Comparison of ENCODE assay signal across 15 cellular contexts in the genomic region with DNA sequence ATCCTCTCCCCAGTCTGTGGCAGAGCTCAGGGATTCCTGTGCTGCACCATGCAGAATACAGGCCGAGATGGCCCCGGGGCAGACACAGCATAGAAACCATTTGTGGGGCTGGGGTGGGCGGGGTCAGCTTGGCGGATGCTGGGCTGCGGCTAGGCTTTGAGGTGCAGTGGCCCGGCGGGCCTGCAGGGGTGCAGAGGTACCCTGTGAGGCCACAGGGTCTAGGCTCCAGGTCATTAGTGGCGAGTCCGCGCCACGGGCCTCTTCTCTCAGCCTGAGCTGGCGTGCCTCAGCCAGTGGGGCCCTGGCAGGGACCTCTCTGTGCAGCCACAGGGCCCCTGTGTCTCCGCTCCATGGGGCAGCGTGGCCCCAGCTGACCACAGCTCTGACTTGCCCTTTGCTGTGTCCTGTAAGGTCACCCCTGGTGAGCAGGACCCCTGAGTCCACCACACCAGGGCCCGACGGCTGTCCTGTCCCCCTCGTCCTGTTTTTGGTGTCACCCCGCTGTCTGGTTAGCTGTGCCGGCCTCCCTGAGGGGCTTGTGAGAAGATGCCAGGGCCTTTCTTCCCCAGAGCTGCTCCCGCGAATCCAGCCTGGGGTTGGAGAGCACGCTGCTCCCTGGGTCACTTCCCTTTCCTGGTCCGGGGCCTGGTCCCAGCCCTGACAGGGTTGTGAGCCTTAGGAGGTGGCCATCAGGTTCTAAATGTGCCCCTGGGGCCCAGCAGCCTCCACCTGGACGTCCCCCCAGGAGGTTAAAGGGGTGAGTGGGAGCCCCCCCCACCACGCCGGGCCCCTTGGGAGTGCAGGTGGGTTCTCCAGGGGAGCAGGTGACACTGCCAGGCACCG. TPM values are rescaled to one million over a fixed set of nuclear protein-coding genes. Genes with fewer than 3 reads are reported as not detected.
DNase-seq lines count a peak whose midpoint lies in the region; TF ChIP-seq lines count a peak whose summit lies in the region.
"Had no signal": no experiment of that assay in that cellular context is flagged by ENCODE, and none has a peak within 500 bp of the region (broad histone marks: within the 10 kb centered on the region; RNA-seq: fewer than 3 reads in every experiment).

No MANE protein-coding gene starts in this region.

- TF ChIP-seq POLR2A in prostate gland (IDR thresholded peaks at IDR 0.05), result no peak

- H4K20me1 ChIP-seq in Karpas-422 (ENCODE audit: insufficient read depth, low read depth, low read length) (peaks cover 67% of the 10 kb centered on the region), PC-9 (ENCODE audit: insufficient read depth) (peaks cover 5% of the 10 kb centered on the region; the same call in 1 of the 2 replicates)

- H3K27me3 Mint-ChIP-seq in Caco-2 (ENCODE audit: insufficient read depth, unreplicated experiment) (no peaks in the 10 kb centered on the region), endodermal cell (ENCODE audit: insufficient read depth) (no peaks in the 10 kb centered on the region)
- H3K27me3 Mint-ChIP-seq: naive thymus-derived CD8-positive, alpha-beta T cell had no signal

- POLR2A ChIA-PET in Caco-2 (lab: Charles Lee), result no interaction called here
- POLR2A ChIA-PET in PC-9 (lab: Charles Lee; ENCODE audit: unreplicated experiment), result no interaction called here

- WGBS in endodermal cell (ENCODE audit: insufficient coverage in 1 of 2, insufficient read length in 1 of 2), 2 experiments, result 89 to 96% methylated on average over 16 to 27 of the region's 27 CpGs
- WGBS in prostate gland, result 83% methylated on average over 23 of the region's 27 CpGs

- DNase-seq in Caco-2, result no peak
- DNase-seq in Karpas-422, result no peak
- peak; percentile 74 for DNase-seq in endodermal cell
- DNase-seq in prostate gland (ENCODE audit: low spot score), result no peak
- no peak for DNase-seq in NCI-H748 (lab: John Stamatoyannopoulos, UW; ENCODE audit: unreplicated experiment)
- DNase-seq in AML-193 (lab: John Stamatoyannopoulos, UW), result no peak
- no peak for DNase-seq in AG20443 (ENCODE audit: low spot score)
- DNase-seq in PC-9, result no peak
- DNase-seq: effector memory CD4-positive, alpha-beta T cell; naive thymus-derived CD8-positive, alpha-beta T cell; NCI-H1417; NCI-H446 treated with DMSO at 0.1 percent for 48 hours; right lobe of liver; transverse colon had no signal

- H3K4me3 ChIP-seq in Caco-2 (ENCODE audit: low read depth, low read length), result no peak overlapping the region
- no peak overlapping the region for H3K4me3 ChIP-seq in Karpas-422 (ENCODE audit: low read length)
- no peak overlapping the region for H3K4me3 ChIP-seq in endodermal cell (ENCODE audit: low read length)
- H3K4me3 ChIP-seq in prostate gland, result no peak overlapping the region
- no peak overlapping the region for H3K4me3 ChIP-seq in PC-9
- H3K4me3 ChIP-seq: right lobe of liver, transverse colon had no signal

- no peaks in the 10 kb centered on the region for H3K9me2 ChIP-seq in Karpas-422 (replicated peaks; ENCODE audit: insufficient read depth, low read length)
- H3K9me2 ChIP-seq in PC-9 (ENCODE audit: insufficient read depth), result no peaks in the 10 kb centered on the region

- no peaks in the 10 kb centered on the region for H3F3A ChIP-seq in PC-9 (ENCODE audit: insufficient read depth, low read depth)

- H3K9me3 Mint-ChIP-seq in Caco-2 (ENCODE audit: unreplicated experiment) (no peaks in the 10 kb centered on the region), endodermal cell (no peaks in the 10 kb centered on the region)
- H3K9me3 Mint-ChIP-seq: activated naive CD4-positive, alpha-beta T cell treated with anti-CD3 and anti-CD28 coated beads, Interleukin-2, amount 50 U/mL, for 72 hours; naive thymus-derived CD8-positive, alpha-beta T cell had no signal

- peaks cover 53% of the 10 kb centered on the region for H3K79me2 ChIP-seq in Karpas-422 (ENCODE audit: low read length)
- H3K79me2 ChIP-seq in PC-9 (ENCODE audit: low read depth), result no peaks in the 10 kb centered on the region

- H3K36me3 ChIP-seq in Caco-2 (ENCODE audit: control insufficient read depth, insufficient read depth, low read length) (no peaks in the 10 kb centered on the region), Karpas-422 (ENCODE audit: insufficient read depth, low read length) (no peaks in the 10 kb centered on the region), endodermal cell (ENCODE audit: control insufficient read depth, insufficient read depth, low read length) (peaks cover 6% of the 10 kb centered on the region), prostate gland (no peaks in the 10 kb centered on the region), PC-9 (ENCODE audit: low read depth) (no peaks in the 10 kb centered on the region)
- H3K36me3 ChIP-seq: right lobe of liver, transverse colon had no signal

- H3K4me3 Mint-ChIP-seq in Caco-2 (ENCODE audit: unreplicated experiment), result no peak overlapping the region
- no peak overlapping the region for H3K4me3 Mint-ChIP-seq in endodermal cell

- H3K9me3 ChIP-seq in Caco-2 (no peaks in the 10 kb centered on the region), Karpas-422 (ENCODE audit: low read length) (no peaks in the 10 kb centered on the region), endodermal cell (ENCODE audit: control insufficient read depth, low read length) (no peaks in the 10 kb centered on the region), prostate gland (no peaks in the 10 kb centered on the region), PC-9 (ENCODE audit: insufficient read depth, low read depth) (no peaks in the 10 kb centered on the region)
- H3K9me3 ChIP-seq: right lobe of liver, transverse colon had no signal

- TF ChIP-seq CTCF in Caco-2 (IDR thresholded peaks at IDR 0.05; ENCODE audit: insufficient read depth in 1 of 2, low read depth in 1 of 2, low read length in 1 of 2, severe bottlenecking in 1 of 2, unreplicated experiment in 1 of 2) (no peak), endodermal cell (conservative IDR thresholded peaks at IDR 0.05) (peak; percentile 39), prostate gland (IDR thresholded peaks at IDR 0.05) (no peak), PC-9 (conservative IDR thresholded peaks at IDR 0.05) (no peak)

- no TSS peak for BruUV-seq in Caco-2 (replicated peaks; lab: Mats Ljungman, UMichigan)
- no TSS peak for BruUV-seq in PC-9 (replicated peaks; lab: Mats Ljungman, UMichigan)

- intact Hi-C loops in Caco-2 (cut with micrococcal nuclease; ENCODE audit: unreplicated experiment) (no loop called here), prostate gland (cut with DNase I) (no loop called here), PC-9 (cut with micrococcal nuclease; ENCODE audit: unreplicated experiment) (no loop called here)

- no peaks in the 10 kb centered on the region; the same call in 1 of the 2 replicates for H3K4me1 ChIP-seq in Caco-2
- H3K4me1 ChIP-seq in Karpas-422 (ENCODE audit: low read length), result peaks cover 30% of the 10 kb centered on the region
- H3K4me1 ChIP-seq in endodermal cell (ENCODE audit: control insufficient read depth, insufficient read depth, low read length), result no peaks in the 10 kb centered on the region
- peaks cover 34% of the 10 kb centered on the region for H3K4me1 ChIP-seq in prostate gland (replicated peaks)
- no peaks in the 10 kb centered on the region for H3K4me1 ChIP-seq in PC-9 (replicated peaks; ENCODE audit: insufficient read depth)

- H3K27ac ChIP-seq in Karpas-422 (ENCODE audit: low read length) (peak overlapping the region; percentile 47), endodermal cell (ENCODE audit: low read depth, low read length) (no peak overlapping the region), prostate gland (peak overlapping the region; percentile 45 to 61), PC-9 (no peak overlapping the region)
- H3K27ac ChIP-seq: right lobe of liver, transverse colon had no signal

- H3K27me3 ChIP-seq in Caco-2 (replicated peaks; ENCODE audit: control insufficient read depth, insufficient read depth, low read length) (no peaks in the 10 kb centered on the region), Karpas-422 (ENCODE audit: low read length) (no peaks in the 10 kb centered on the region), endodermal cell (ENCODE audit: control insufficient read depth, insufficient read depth, low read length, poor library complexity, severe bottlenecking) (no peaks in the 10 kb centered on the region), prostate gland (replicated peaks; ENCODE audit: insufficient read depth) (no peaks in the 10 kb centered on the region), PC-9 (ENCODE audit: insufficient read depth, low read depth) (no peaks in the 10 kb centered on the region)
- H3K27me3 ChIP-seq: right lobe of liver, transverse colon had no signal

- peaks cover 17% of the 10 kb centered on the region for H3K36me3 Mint-ChIP-seq in Caco-2 (ENCODE audit: insufficient read depth, unreplicated experiment)
- H3K36me3 Mint-ChIP-seq in endodermal cell (ENCODE audit: low read depth), result peaks cover 8% of the 10 kb centered on the region
- H3K36me3 Mint-ChIP-seq: activated naive CD4-positive, alpha-beta T cell treated with anti-CD3 and anti-CD28 coated beads, Interleukin-2, amount 50 U/mL, for 72 hours had no signal

- H3K4me1 Mint-ChIP-seq in Caco-2 (ENCODE audit: low read depth, unreplicated experiment), result peaks cover 8% of the 10 kb centered on the region
- H3K4me1 Mint-ChIP-seq in endodermal cell, result peaks cover 10% of the 10 kb centered on the region

- H3K9ac ChIP-seq in Karpas-422 (ENCODE audit: low read length), result no peak overlapping the region
- H3K9ac ChIP-seq in endodermal cell (ENCODE audit: extremely low read depth, low read length, poor library complexity, severe bottlenecking), result no peak overlapping the region

- CTCF ChIA-PET in Caco-2 (lab: Charles Lee) (interaction anchor here (0.5 to 0.9 kb wide), 2 partner anchors 10 to 15 kb away, joined by 4 read pairs; no protein-coding TSS in a partner anchor), PC-9 (lab: Charles Lee) (no interaction called here)

- peak overlapping the region; percentile 51 for H3K27ac Mint-ChIP-seq in Caco-2 (ENCODE audit: unreplicated experiment)
- H3K27ac Mint-ChIP-seq in endodermal cell, result no peak overlapping the region

- no peak overlapping the region for H3K4me2 ChIP-seq in Karpas-422 (ENCODE audit: low read depth, low read length, poor library complexity, severe bottlenecking)
- H3K4me2 ChIP-seq in PC-9, result no peak overlapping the region

- H2AFZ ChIP-seq in Karpas-422 (ENCODE audit: low read length) (no peak overlapping the region), PC-9 (no peak overlapping the region)

RNA-seq across cellular contexts. Expression of gene KDM4B, which starts 12.1 kb away (rescaled TPM):
- total RNA-seq in Caco-2 (2022) (27.4 and 30.9 TPM in 2 replicates), endodermal cell (10 to 100 TPM; 27.8 to 38.5 TPM), prostate gland (100 to 1,000 TPM in 1 of 2 donors, 10 to 100 TPM in 1; 74.6 to 136 TPM), PC-9 (2021) (17.6 and 19.5 TPM in 2 replicates)
- total RNA-seq in Karpas-422 (2014; rRNA removed; shearing (Covaris generic); ENCODE audit: low replicate concordance), result 50.8 and 59.7 TPM in 2 replicates
- 38.5 TPM for polyA plus RNA-seq in endodermal cell (2013, experiment 1 of 2)
- 33.4 TPM for polyA plus RNA-seq in endodermal cell (2013, experiment 2 of 2)

Comparison
In these comparisons a context has a peak if more than half of its experiments do, and no peak if none do; other contexts are left out.
1. H3K27ac ChIP-seq: peak in Karpas-422 (single experiment) and prostate gland (2 of 2); none in endodermal cell (single experiment) and PC-9 (single experiment).